Comparison of ENCODE assay signal across 19 cellular contexts in genomic region chr1:168861421-168862023, GRCh38.
"Had no signal": no experiment of that assay in that cellular context is flagged by ENCODE, and none has a peak within 500 bp of the region (broad histone marks: within the 10 kb centered on the region; RNA-seq: fewer than 3 reads in every experiment).

No MANE protein-coding gene starts in this region.

- DNase-seq: activated CD4-positive, alpha-beta T cell treated with anti-CD3 and anti-CD28 coated beads for 1 hour; activated CD8-positive, alpha-beta memory T cell treated with anti-CD3 and anti-CD28 coated beads for 24 hours; activated CD8-positive, alpha-beta memory T cell treated with anti-CD3 and anti-CD28 coated beads, Interleukin-2, amount 50 U/mL, for 48 hours; activated effector memory CD4-positive, alpha-beta T cell treated with Interleukin-2 at 50 U/mL for 16 hours; activated naive CD4-positive, alpha-beta T cell treated with anti-CD3 and anti-CD28 coated beads, Interleukin-2, amount 10 ng/mL, durations not matched to agents 7 days and 5 days; activated naive CD8-positive, alpha-beta T cell treated with anti-CD3 and anti-CD28 coated beads, Interleukin-2, amount 50 U/mL, for 24 hours; activated T-cell treated with anti-CD3 and anti-CD28 coated beads, Interleukin-2, amount 50 U/mL, for 48 hours; anterior cingulate cortex; brain microvascular endothelial cell; effector CD4-positive, alpha-beta T cell; posterior cingulate gyrus; stimulated activated CD4-positive, alpha-beta T cell treated with anti-CD3 and anti-CD28 coated beads, Interleukin-12 subunit alpha, Interleukin-12 subunit beta, amount 100 ng/mL, for 4 hours; stimulated activated CD4-positive, alpha-beta T cell treated with anti-CD3 and anti-CD28 coated beads, Interleukin-1b, Interleukin-23, amount 100 ng/mL, for 48 hours; stimulated activated CD8-positive, alpha-beta memory T cell treated with anti-CD3 and anti-CD28 coated beads, Interleukin-4, amount 100 ng/mL, for 48 hours; stimulated activated naive CD4-positive, alpha-beta T cell; T1000 had no signal

- H3K27me3 ChIP-seq: brain microvascular endothelial cell had no signal

- H3K4me3 ChIP-seq: lung had no signal

- H3K27ac ChIP-seq: brain microvascular endothelial cell, VCaP had no signal

- H3K36me3 ChIP-seq: brain microvascular endothelial cell had no signal

- ATAC-seq: activated naive CD8-positive, alpha-beta T cell treated with anti-CD3 and anti-CD28 coated beads, Interleukin-2, amount 50 U/mL, for 24 hours; esophagus mucosa had no signal
